13 cellular contexts compared by ENCODE assay signal in the genomic region with DNA sequence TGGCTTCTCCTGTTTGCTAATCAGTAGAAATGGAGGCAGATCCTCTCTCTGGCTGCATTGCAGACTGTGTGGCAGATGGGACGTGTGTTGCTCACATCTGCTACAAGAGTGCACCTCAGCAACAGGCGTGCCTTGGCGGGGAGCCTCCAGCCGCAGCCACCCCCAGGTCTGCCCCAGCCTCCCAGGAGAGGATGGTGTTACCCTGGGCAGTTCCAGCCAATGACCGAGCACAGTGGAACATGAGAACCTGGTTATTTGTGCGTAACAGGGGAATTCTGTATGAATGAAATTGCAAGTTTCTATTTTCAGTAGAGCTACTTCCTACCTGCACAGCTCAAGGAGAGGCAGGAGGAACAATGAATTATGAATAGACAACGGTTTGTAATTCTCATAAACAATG.
DNase-seq lines count a peak whose midpoint lies in the region; ATAC-seq and TF ChIP-seq lines count a peak whose summit lies in the region.
"Had no signal": no experiment of that assay in that cellular context is flagged by ENCODE, and none has a peak within 500 bp of the region (broad histone marks: within the 10 kb centered on the region; RNA-seq: fewer than 3 reads in every experiment).

No MANE protein-coding gene starts in this region.

- peak; percentile 13 for DNase-seq in Ammon's horn (ENCODE audit: low spot score)
- DNase-seq in naive thymus-derived CD8-positive, alpha-beta T cell = no peak
- no peak for DNase-seq in HuH-7 (ENCODE audit: low spot score)
- DNase-seq in activated gamma-delta T cell treated with Interleukin-2 at 50 U/mL for 16 hours = no peak
- DNase-seq in osteocyte (ENCODE audit: extremely low spot score, unreplicated experiment) = no peak
- DNase-seq: body of pancreas, GF-D8, left lung, NCI-H2227 treated with DMSO at 0.1 percent for 48 hours had no signal

- no peaks in the 10 kb centered on the region for H3K36me3 Mint-ChIP-seq in naive thymus-derived CD8-positive, alpha-beta T cell
- H3K36me3 Mint-ChIP-seq in osteocyte (ENCODE audit: unreplicated experiment) = no peaks in the 10 kb centered on the region

- H3K4me3 Mint-ChIP-seq in naive thymus-derived CD8-positive, alpha-beta T cell = no peak overlapping the region
- H3K4me3 Mint-ChIP-seq in osteocyte (ENCODE audit: unreplicated experiment) = no peak overlapping the region

- H3K9me3 Mint-ChIP-seq in naive thymus-derived CD8-positive, alpha-beta T cell = no peaks in the 10 kb centered on the region
- H3K9me3 Mint-ChIP-seq in osteocyte (ENCODE audit: unreplicated experiment) = no peaks in the 10 kb centered on the region

- H3K4me1 Mint-ChIP-seq in naive thymus-derived CD8-positive, alpha-beta T cell = no peaks in the 10 kb centered on the region
- H3K4me1 Mint-ChIP-seq in osteocyte (ENCODE audit: unreplicated experiment) = no peaks in the 10 kb centered on the region

- POLR2A ChIA-PET in naive thymus-derived CD8-positive, alpha-beta T cell (lab: Charles Lee) = no interaction called here

- ATAC-seq in HG02610 (IDR thresholded peaks at IDR 0.05; ENCODE audit: unreplicated experiment) = peak; percentile 97
- ATAC-seq in HG03442 (IDR thresholded peaks at IDR 0.05; ENCODE audit: unreplicated experiment) = peak; percentile 90
- no peak for ATAC-seq in naive thymus-derived CD8-positive, alpha-beta T cell
- ATAC-seq: body of pancreas, left lung had no signal

- no peak overlapping the region for H3K27ac Mint-ChIP-seq in naive thymus-derived CD8-positive, alpha-beta T cell
- H3K27ac Mint-ChIP-seq in osteocyte (ENCODE audit: unreplicated experiment) = no peak overlapping the region
- H3K27ac Mint-ChIP-seq: progenitor cell of endocrine pancreas had no signal

- TF ChIP-seq POLR2A in GM19193 (IDR thresholded peaks at IDR 0.05; ENCODE audit: extremely low read depth, insufficient read depth, insufficient read length) = peak; percentile 43

- no peak for TF ChIP-seq CTCF in osteocyte (IDR thresholded peaks at IDR 0.05)

- H3K27me3 Mint-ChIP-seq in naive thymus-derived CD8-positive, alpha-beta T cell = peaks cover 0 to 26% (median 15%) of the 10 kb centered on the region in 5 donors
- peaks cover 2% of the 10 kb centered on the region for H3K27me3 Mint-ChIP-seq in osteocyte (ENCODE audit: unreplicated experiment)

Comparison
In these comparisons a context has a peak if more than half of its experiments do, and no peak if none do; other contexts are left out.
1. ATAC-seq: peak in HG02610 (single experiment) and HG03442 (single experiment); none in naive thymus-derived CD8-positive, alpha-beta T cell (0 of 2).